Comparison of ENCODE assay signal across 15 cellular contexts in genomic region chr14:37591941-37592287, GRCh38. TPM values are rescaled to one million over a fixed set of nuclear protein-coding genes. Genes with fewer than 3 reads are reported as not detected.
DNase-seq lines count a peak whose midpoint lies in the region; ATAC-seq and TF ChIP-seq lines count a peak whose summit lies in the region.
"Had no signal": no experiment of that assay in that cellular context is flagged by ENCODE, and none has a peak within 500 bp of the region (broad histone marks: within the 10 kb centered on the region; RNA-seq: fewer than 3 reads in every experiment).

No MANE protein-coding gene starts in this region.

- H3K56ac ChIP-seq in mesendoderm (ENCODE audit: low read length) = no peak overlapping the region

- ATAC-seq in activated naive CD8-positive, alpha-beta T cell treated with anti-CD3 and anti-CD28 coated beads, Interleukin-2, amount 10 ng/mL, durations not matched to agents 7 days and 5 days (ENCODE audit: low read depth) = no peak
- no peak for ATAC-seq in GM18907 (IDR thresholded peaks at IDR 0.05; ENCODE audit: unreplicated experiment)

- peak overlapping the region; percentile 12 for H3K4me2 ChIP-seq in mesendoderm (ENCODE audit: low read length)

- TF ChIP-seq CTCF in brain (conservative IDR thresholded peaks at IDR 0.05) (no peak), vagina (IDR thresholded peaks at IDR 0.05) (no peak)

- no peak overlapping the region for H4K5ac ChIP-seq in mesendoderm (ENCODE audit: low read length)

- H3K79me1 ChIP-seq in mesendoderm (ENCODE audit: low read length) = no peaks in the 10 kb centered on the region

- H2AK5ac ChIP-seq in mesendoderm (ENCODE audit: low read length) = no peak overlapping the region

- H3K4me3 ChIP-seq in mesendoderm (ENCODE audit: low read length) (no peak overlapping the region), vagina (peak overlapping the region; percentile 19 to 43)

- H3K9me3 ChIP-seq in vagina = no peaks in the 10 kb centered on the region

- no peak overlapping the region for H3K9ac ChIP-seq in mesendoderm (ENCODE audit: low read length)

- H3K4me1 ChIP-seq in mesendoderm (ENCODE audit: control insufficient read depth, low read depth, low read length) (peaks cover 2% of the 10 kb centered on the region), vagina (peaks cover 37% of the 10 kb centered on the region)

- H3K27me3 Mint-ChIP-seq in activated naive CD8-positive, alpha-beta T cell treated with anti-CD3 and anti-CD28 coated beads, Interleukin-2, amount 10 ng/mL, durations not matched to agents 7 days and 5 days = peaks cover 74% of the 10 kb centered on the region
- peaks cover 88% of the 10 kb centered on the region for H3K27me3 Mint-ChIP-seq in activated naive CD8-positive, alpha-beta T cell treated with anti-CD3 and anti-CD28 coated beads for 36 hours
- H3K27me3 Mint-ChIP-seq in brain = peaks cover 98% of the 10 kb centered on the region

- H2BK120ac ChIP-seq in mesendoderm (ENCODE audit: low read depth, low read length) = no peak overlapping the region

- H3K9me3 Mint-ChIP-seq in activated naive CD8-positive, alpha-beta T cell treated with anti-CD3 and anti-CD28 coated beads, Interleukin-2, amount 10 ng/mL, durations not matched to agents 7 days and 5 days = peaks cover 6% of the 10 kb centered on the region
- H3K9me3 Mint-ChIP-seq in activated naive CD8-positive, alpha-beta T cell treated with anti-CD3 and anti-CD28 coated beads for 36 hours = peaks cover 24% of the 10 kb centered on the region
- peaks cover 1 to 17% (median 7%) of the 10 kb centered on the region in 5 experiments for H3K9me3 Mint-ChIP-seq in brain

- no peak overlapping the region for H3K18ac ChIP-seq in mesendoderm (ENCODE audit: low read length)

- H3K23ac ChIP-seq in mesendoderm (ENCODE audit: low read length) = no peak overlapping the region

- H3K27ac Mint-ChIP-seq in activated naive CD8-positive, alpha-beta T cell treated with anti-CD3 and anti-CD28 coated beads, Interleukin-2, amount 10 ng/mL, durations not matched to agents 7 days and 5 days = no peak overlapping the region
- no peak overlapping the region for H3K27ac Mint-ChIP-seq in activated naive CD8-positive, alpha-beta T cell treated with anti-CD3 and anti-CD28 coated beads for 36 hours
- H3K27ac Mint-ChIP-seq in brain = no peak overlapping the region

- TF ChIP-seq POLR2A in vagina (IDR thresholded peaks at IDR 0.05) = no peak

- no peak overlapping the region for H4K8ac ChIP-seq in mesendoderm (ENCODE audit: low read depth, low read length)

- no peak overlapping the region for H2BK5ac ChIP-seq in mesendoderm (ENCODE audit: low read length)

- H3K4ac ChIP-seq in mesendoderm (ENCODE audit: low read depth, low read length) = no peak overlapping the region

- H3K79me2 ChIP-seq in mesendoderm (ENCODE audit: control insufficient read depth, insufficient read depth, low read length) = no peaks in the 10 kb centered on the region

- H3K36me3 ChIP-seq in mesendoderm (ENCODE audit: control insufficient read depth, insufficient read depth, low read length) (no peaks in the 10 kb centered on the region), vagina (no peaks in the 10 kb centered on the region)

- H3K27ac ChIP-seq in mesendoderm (ENCODE audit: low read depth, low read length) (no peak overlapping the region), vagina (peak overlapping the region; percentile 78)

- H3K4me1 Mint-ChIP-seq in activated naive CD8-positive, alpha-beta T cell treated with anti-CD3 and anti-CD28 coated beads, Interleukin-2, amount 10 ng/mL, durations not matched to agents 7 days and 5 days = peaks cover 5% of the 10 kb centered on the region
- H3K4me1 Mint-ChIP-seq in activated naive CD8-positive, alpha-beta T cell treated with anti-CD3 and anti-CD28 coated beads for 36 hours = peaks cover 10% of the 10 kb centered on the region
- peaks cover 40% of the 10 kb centered on the region for H3K4me1 Mint-ChIP-seq in brain

- intact Hi-C loops in vagina (cut with DNase I) = no loop called here

- H3K27me3 ChIP-seq in mesendoderm (ENCODE audit: insufficient read depth, low read length, poor library complexity) = peaks cover 25% of the 10 kb centered on the region
- H3K27me3 ChIP-seq in vagina = peaks cover 31% of the 10 kb centered on the region

- peaks cover 4% of the 10 kb centered on the region for H3K36me3 Mint-ChIP-seq in activated naive CD8-positive, alpha-beta T cell treated with anti-CD3 and anti-CD28 coated beads, Interleukin-2, amount 10 ng/mL, durations not matched to agents 7 days and 5 days
- peaks cover 22% of the 10 kb centered on the region for H3K36me3 Mint-ChIP-seq in activated naive CD8-positive, alpha-beta T cell treated with anti-CD3 and anti-CD28 coated beads for 36 hours
- H3K36me3 Mint-ChIP-seq in brain = no peaks in the 10 kb centered on the region

- peak; percentile 28 for DNase-seq in activated naive CD8-positive, alpha-beta T cell treated with anti-CD3 and anti-CD28 coated beads, Interleukin-2, amount 10 ng/mL, durations not matched to agents 7 days and 5 days
- DNase-seq in activated naive CD8-positive, alpha-beta T cell treated with anti-CD3 and anti-CD28 coated beads for 36 hours = no peak
- DNase-seq in mesendoderm (peak; percentile 42), vagina (ENCODE audit: extremely low spot score in 2 of 2) (no peak), kidney glomerular epithelial cell (lab: John Stamatoyannopoulos, UW) (no peak)
- DNase-seq in stimulated activated CD4-positive, alpha-beta T cell treated with anti-CD3 and anti-CD28 coated beads, Interleukin-2, amount 100 ng/mL, for 48 hours = no peak
- DNase-seq: activated CD4-positive, alpha-beta T cell treated with anti-CD3 and anti-CD28 coated beads for 48 hours; dermis blood vessel endothelial cell; NCI-H2171 had no signal

- H2BK15ac ChIP-seq in mesendoderm (replicated peaks; ENCODE audit: low read depth) = no peak overlapping the region

- POLR2A ChIA-PET in activated naive CD8-positive, alpha-beta T cell treated with anti-CD3 and anti-CD28 coated beads, Interleukin-2, amount 10 ng/mL, durations not matched to agents 7 days and 5 days (lab: Charles Lee) = no interaction called here

- no CpG with 5 or more reads among the region's 31 CpGs for WGBS in mesendoderm (ENCODE audit: extremely low coverage, insufficient coverage, low lambda C conversion rate)

- no peak overlapping the region for H3K4me3 Mint-ChIP-seq in activated naive CD8-positive, alpha-beta T cell treated with anti-CD3 and anti-CD28 coated beads, Interleukin-2, amount 10 ng/mL, durations not matched to agents 7 days and 5 days
- no peak overlapping the region for H3K4me3 Mint-ChIP-seq in activated naive CD8-positive, alpha-beta T cell treated with anti-CD3 and anti-CD28 coated beads for 36 hours
- peak overlapping the region; percentile 40 to 70 (median 54) for H3K4me3 Mint-ChIP-seq in brain
- H3K4me3 Mint-ChIP-seq: activated naive CD4-positive, alpha-beta T cell treated with anti-CD3 and anti-CD28 coated beads, Interleukin-2, amount 50 U/mL, for 24 hours had no signal

RNA-seq across cellular contexts. Expression of gene FOXA1, which starts 3.1 kb away (rescaled TPM):
- not detected for total RNA-seq in activated naive CD8-positive, alpha-beta T cell treated with anti-CD3 and anti-CD28 coated beads, Interleukin-2, amount 10 ng/mL, durations not matched to agents 7 days and 5 days
- not detected for total RNA-seq in activated naive CD8-positive, alpha-beta T cell treated with anti-CD3 and anti-CD28 coated beads for 36 hours
- polyA plus RNA-seq in brain (ENCODE audit: insufficient read depth, low read depth, low replicate concordance) = 20.9 TPM
- polyA plus RNA-seq in mesendoderm (2013, experiment 1 of 2) = 0.07 TPM
- polyA plus RNA-seq in mesendoderm (2013, experiment 2 of 2) = 0.07 TPM
- 11.5 TPM for total RNA-seq in vagina
- total RNA-seq: dermis blood vessel endothelial cell, omental fat pad had no signal

RNA-seq across cellular contexts. Expression of gene TTC6, which starts 3.5 kb away (rescaled TPM):
- total RNA-seq in activated naive CD8-positive, alpha-beta T cell treated with anti-CD3 and anti-CD28 coated beads, Interleukin-2, amount 10 ng/mL, durations not matched to agents 7 days and 5 days = not detected
- not detected for total RNA-seq in activated naive CD8-positive, alpha-beta T cell treated with anti-CD3 and anti-CD28 coated beads for 36 hours
- 0.68 TPM for polyA plus RNA-seq in brain (ENCODE audit: insufficient read depth, low read depth, low replicate concordance)
- 0.04 TPM for polyA plus RNA-seq in mesendoderm (2013, experiment 1 of 2)
- polyA plus RNA-seq in mesendoderm (2013, experiment 2 of 2) = 0.01 TPM
- 4.4 TPM for total RNA-seq in vagina
- total RNA-seq: dermis blood vessel endothelial cell, omental fat pad, SK-MEL-5 had no signal
- polyA plus RNA-seq: BJ had no signal

Comparison
In these comparisons a context has a peak if more than half of its experiments do, and no peak if none do; other contexts are left out.
1. DNase-seq: peak in activated naive CD8-positive, alpha-beta T cell treated with anti-CD3 and anti-CD28 coated beads, Interleukin-2, amount 10 ng/mL, durations not matched to agents 7 days and 5 days (single experiment) and mesendoderm (single experiment); none in activated naive CD8-positive, alpha-beta T cell treated with anti-CD3 and anti-CD28 coated beads for 36 hours (single experiment), vagina (0 of 2), kidney glomerular epithelial cell (single experiment) and stimulated activated CD4-positive, alpha-beta T cell treated with anti-CD3 and anti-CD28 coated beads, Interleukin-2, amount 100 ng/mL, for 48 hours (0 of 2).
2. H3K4me3 Mint-ChIP-seq: peak in brain (5 of 5); none in activated naive CD8-positive, alpha-beta T cell treated with anti-CD3 and anti-CD28 coated beads, Interleukin-2, amount 10 ng/mL, durations not matched to agents 7 days and 5 days (single experiment) and activated naive CD8-positive, alpha-beta T cell treated with anti-CD3 and anti-CD28 coated beads for 36 hours (single experiment).
3. RNA of gene FOXA1, which starts 3.1 kb away (total RNA-seq): 11.5 TPM in vagina (single experiment); not detected in activated naive CD8-positive, alpha-beta T cell treated with anti-CD3 and anti-CD28 coated beads for 36 hours and not detected in activated naive CD8-positive, alpha-beta T cell treated with anti-CD3 and anti-CD28 coated beads, Interleukin-2, amount 10 ng/mL, durations not matched to agents 7 days and 5 days; every median in the first group is over 10 times any median in the second.